In the genomic region with DNA sequence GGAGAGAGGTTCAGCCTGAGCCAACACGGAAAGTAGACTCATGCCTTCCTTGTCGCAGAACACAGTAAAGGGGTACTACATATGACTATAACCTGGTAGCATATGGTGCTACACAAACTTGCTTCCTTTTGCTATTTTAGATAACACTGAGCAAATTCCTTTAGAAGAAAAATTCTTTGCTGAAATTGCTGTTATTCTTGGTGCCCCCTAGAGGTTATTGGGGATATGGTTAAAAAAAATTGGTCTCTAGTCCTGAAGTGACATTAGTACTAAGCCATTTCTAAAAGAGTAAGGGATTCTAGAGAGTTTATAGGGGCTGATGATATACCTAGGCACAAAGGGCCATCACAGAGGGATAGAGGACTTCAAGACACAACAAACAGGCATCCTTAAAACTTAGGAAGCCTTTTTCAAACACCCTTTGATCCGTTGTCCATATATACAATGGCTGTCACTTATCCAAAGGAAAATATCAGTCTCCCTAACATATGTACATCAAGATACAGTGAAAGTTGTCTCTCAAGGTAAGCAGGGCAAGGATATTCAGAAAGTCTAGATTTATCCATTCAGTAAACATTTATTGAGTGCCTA, we compare ENCODE assay signal across 7 cellular contexts. TPM values are rescaled to one million over a fixed set of nuclear protein-coding genes. Genes with fewer than 3 reads are reported as not detected.
DNase-seq lines count a peak whose midpoint lies in the region; ATAC-seq, FAIRE-seq and TF ChIP-seq lines count a peak whose summit lies in the region.

No MANE protein-coding gene starts in this region.

- TF ChIP-seq EP300 in K562 (IDR thresholded peaks at IDR 0.05; ENCODE audit: low read length) = no peak

- H2AFZ ChIP-seq in K562 (ENCODE audit: low read depth, low read length) (no peak overlapping the region), parathyroid adenoma (no peak overlapping the region)

- in situ Hi-C loops in K562 (cut with MboI) = no loop called here

- H3K9me3 Mint-ChIP-seq in natural killer cell treated with Interleukin-12 subunit alpha and Interleukin-12 subunit beta and Interleukin-15 and Interleukin-18, amount 100 ng/mL, for 72 hours = peaks cover 3% of the 10 kb centered on the region

- intact Hi-C loops in K562 (cut with micrococcal nuclease) = loop anchor here (5.0 kb wide), 1 partner anchor 54 kb away; no protein-coding TSS in a partner anchor

- H3K4me2 ChIP-seq in K562 (ENCODE audit: insufficient read depth, low read length) (no peak overlapping the region), parathyroid adenoma (ENCODE audit: low read length) (no peak overlapping the region)

- H3K27me3 ChIP-seq in K562 (ENCODE audit: control insufficient read depth in 2 of 2, insufficient read depth in 2 of 2, low read length in 2 of 2) = no peaks in the 10 kb centered on the region; a peak in 2 of 5 replicates
- no peaks in the 10 kb centered on the region for H3K27me3 ChIP-seq in parathyroid adenoma (ENCODE audit: control insufficient read depth, insufficient read depth, low read length)

- DNase-seq in GM12891 (ENCODE audit: insufficient read length, low spot score) (no peak), K562 (ENCODE audit: extremely low read depth in 1 of 4, low spot score in 3 of 4) (peak in 2 of 4 experiments; percentile 8 to 21)
- no peak for DNase-seq in natural killer cell treated with Interleukin-12 subunit alpha and Interleukin-12 subunit beta and Interleukin-15 and Interleukin-18, amount 100 ng/mL, for 72 hours (ENCODE audit: low spot score)
- DNase-seq in activated CD4-positive, alpha-beta T cell treated with anti-CD3 and anti-CD28 coated beads for 48 hours = no peak
- DNase-seq in stimulated activated CD4-positive, alpha-beta T cell treated with anti-CD3 and anti-CD28 coated beads, Interleukin-4, amount 100 ng/mL, for 4 hours = no peak

- H3K9ac ChIP-seq in K562 (ENCODE audit: insufficient read depth in 1 of 2, low read depth in 2 of 2, low read length in 2 of 2) = no peak overlapping the region
- no peak overlapping the region for H3K9ac ChIP-seq in parathyroid adenoma

- no peaks in the 10 kb centered on the region for H3K4me1 ChIP-seq in K562 (replicated peaks in 1 of 2; ENCODE audit: control insufficient read depth in 2 of 2, insufficient read depth in 2 of 2, low read length in 2 of 2)
- H3K4me1 ChIP-seq in parathyroid adenoma = no peaks in the 10 kb centered on the region

- H3K36me3 Mint-ChIP-seq in natural killer cell treated with Interleukin-12 subunit alpha and Interleukin-12 subunit beta and Interleukin-15 and Interleukin-18, amount 100 ng/mL, for 72 hours = no peaks in the 10 kb centered on the region

- peaks cover 0 to 7% of the 10 kb centered on the region in 2 donors for H3K27me3 Mint-ChIP-seq in natural killer cell treated with Interleukin-12 subunit alpha and Interleukin-12 subunit beta and Interleukin-15 and Interleukin-18, amount 100 ng/mL, for 72 hours

- FAIRE-seq in GM12891 (lab: Jason Lieb, UNC) (peak; percentile 62), K562 (lab: Jason Lieb, UNC) (peak; percentile 15)

- H4K20me1 ChIP-seq in K562 (replicated peaks; ENCODE audit: control insufficient read depth, insufficient read depth, low read length) = no peaks in the 10 kb centered on the region

- TF ChIP-seq CTCF in K562 (IDR thresholded peaks at IDR 0.05 in 2 of 3, conservative IDR thresholded peaks at IDR 0.05 in 1 of 3; ENCODE audit: insufficient read depth in 2 of 3, low read depth in 1 of 3, low read length in 3 of 3) (peak; percentile 9 to 55 (median 43); a peak in 4 of 6 replicates), parathyroid adenoma (IDR thresholded peaks at IDR 0.05) (peak; percentile 55)

- no peaks in the 10 kb centered on the region for H3K4me1 Mint-ChIP-seq in natural killer cell treated with Interleukin-12 subunit alpha and Interleukin-12 subunit beta and Interleukin-15 and Interleukin-18, amount 100 ng/mL, for 72 hours (ENCODE audit: low read depth in 2 of 2)

- no TSS peak for BruUV-seq in K562 (replicated peaks; lab: Mats Ljungman, UMichigan)

- TF ChIP-seq POLR2A in GM12891 (IDR thresholded peaks at IDR 0.05; ENCODE audit: low read depth, low read length) = no peak
- TF ChIP-seq POLR2A in K562 (conservative IDR thresholded peaks at IDR 0.05) = no peak

- POLR2A ChIA-PET in K562 (lab: Yijun Ruan, JAX) = no interaction called here

- H3K79me2 ChIP-seq in K562 (ENCODE audit: control insufficient read depth, insufficient read depth, low read length) = no peaks in the 10 kb centered on the region
- H3K79me2 ChIP-seq in parathyroid adenoma = no peaks in the 10 kb centered on the region

- H3K4me3 ChIP-seq in K562 (no peak overlapping the region), parathyroid adenoma (ENCODE audit: low read depth, low read length) (no peak overlapping the region)

- ATAC-seq in HG03175 (IDR thresholded peaks at IDR 0.05; ENCODE audit: unreplicated experiment) = peak; percentile 58
- peak; percentile 45 for ATAC-seq in K562
- ATAC-seq in natural killer cell treated with Interleukin-12 subunit alpha and Interleukin-12 subunit beta and Interleukin-15 and Interleukin-18, amount 100 ng/mL, for 72 hours = no peak

- H3K9me1 ChIP-seq in K562 (ENCODE audit: control insufficient read depth, insufficient read depth, low read length) = no peaks in the 10 kb centered on the region

- 2% methylated on average over 3 of the region's 3 CpGs for WGBS in K562 (ENCODE audit: insufficient coverage, low coverage, missing lambda C conversion rate)

- H3K27ac ChIP-seq in K562 (ENCODE audit: extremely low read depth, low read depth, low read length) (no peak overlapping the region), parathyroid adenoma (no peak overlapping the region)

- H3K4me3 Mint-ChIP-seq in natural killer cell treated with Interleukin-12 subunit alpha and Interleukin-12 subunit beta and Interleukin-15 and Interleukin-18, amount 100 ng/mL, for 72 hours = no peak overlapping the region

- H3K9me3 ChIP-seq in K562 (replicated peaks; ENCODE audit: control insufficient read depth, insufficient read depth, low read depth, low read length) = no peaks in the 10 kb centered on the region
- H3K9me3 ChIP-seq in parathyroid adenoma (ENCODE audit: control insufficient read depth, low read length) = no peaks in the 10 kb centered on the region

- H3K36me3 ChIP-seq in K562 (ENCODE audit: control insufficient read depth, insufficient read depth, low read length) (no peaks in the 10 kb centered on the region), parathyroid adenoma (ENCODE audit: control insufficient read depth, insufficient read depth, low read length) (no peaks in the 10 kb centered on the region)

- CTCF ChIA-PET in K562 (lab: Yijun Ruan, JAX; ENCODE audit: low intra/inter-chr PET ratio) = interaction anchor here (0.9 kb wide), 1 partner anchor 56 kb away, joined by 4 read pairs; no protein-coding TSS in a partner anchor

- TF ChIP-seq RAD21 in K562 (CRISPR knock-in tag; conservative IDR thresholded peaks at IDR 0.05 in 1 of 2, IDR thresholded peaks at IDR 0.05 in 1 of 2) = peak in 1 of 2 experiments; percentile 28; a peak in 2 of 4 replicates

- no peak overlapping the region for H3K27ac Mint-ChIP-seq in natural killer cell treated with Interleukin-12 subunit alpha and Interleukin-12 subunit beta and Interleukin-15 and Interleukin-18, amount 100 ng/mL, for 72 hours

TF ChIP-seq in GM12891, 5 proteins besides CTCF, POLR2A, EP300 and RAD21 (continues in another document):
- TF ChIP-seq SPI1 (IDR thresholded peaks at IDR 0.05; ENCODE audit: low read depth, low read length) = no peak

TF ChIP-seq in K562, 482 proteins besides CTCF, POLR2A, EP300 and RAD21 (continues in another document):
- no peak for TF ChIP-seq LEF1 (IDR thresholded peaks at IDR 0.05)

RNA-seq across cellular contexts. Expression of a gene that starts 13.9 kb away (rescaled TPM):
- not detected for polyA plus RNA-seq in GM12891 (2012; ENCODE audit: low read depth, missing spikeins)
- not detected in 2 replicates for total RNA-seq in K562 (2011; cell fraction: chromatin; rRNA removed; ENCODE audit: low replicate concordance)
- total RNA-seq in K562 (2011; cell fraction: nucleolus; rRNA removed) = not detected in 2 replicates
- total RNA-seq in K562 (2011; cell fraction: nucleoplasm; rRNA removed) = not detected in 2 replicates
- total RNA-seq in K562 (2014; rRNA removed) = not detected in 2 replicates
- not detected in 2 replicates for total RNA-seq in K562 (2014; rRNA removed; fragmentation: Illumina TruSeq; extraction: Trizol)
- not detected in 2 replicates for total RNA-seq in K562 (2015; rRNA removed; fragmentation: Illumina TruSeq; extraction: Trizol)
- total RNA-seq in K562 (2021) = not detected in 2 replicates
- polyA plus RNA-seq in K562 (2011; rRNA removed) = not detected in 2 replicates
- not detected in 2 replicates for polyA plus RNA-seq in K562 (2011; cell fraction: cytosol; rRNA removed)
- not detected in 2 replicates for polyA plus RNA-seq in K562 (2011; cell fraction: nucleus; rRNA removed)
- polyA plus RNA-seq in K562 (2012) = not detected in 2 replicates
- polyA plus RNA-seq in K562 (2014; fragmentation: Illumina TruSeq; extraction: Trizol) = not detected in 2 replicates
- polyA plus RNA-seq in K562 (2014; fragmentation: Nextera tagmentation; extraction: Ambion mirVana) = not detected
- polyA plus RNA-seq in K562 (2014; rRNA removed) = not detected in 2 replicates
- not detected in 2 replicates for polyA minus RNA-seq in K562 (2011; rRNA and poly(A)+ RNA removed)
- not detected in 2 replicates for polyA minus RNA-seq in K562 (2011; cell fraction: cytosol; rRNA and poly(A)+ RNA removed)
- not detected in 2 replicates for polyA minus RNA-seq in K562 (2011; cell fraction: nucleus; rRNA and poly(A)+ RNA removed)
- total RNA-seq in natural killer cell treated with Interleukin-12 subunit alpha and Interleukin-12 subunit beta and Interleukin-15 and Interleukin-18, amount 100 ng/mL, for 72 hours = not detected

RNA-seq across cellular contexts. Expression of a gene that starts 22.8 kb away (rescaled TPM):
- polyA plus RNA-seq in GM12891 (2012; ENCODE audit: low read depth, missing spikeins) = 5.1 TPM
- 44.5 and 121 TPM in 2 replicates for total RNA-seq in K562 (2011; cell fraction: chromatin; rRNA removed; ENCODE audit: low replicate concordance)
- total RNA-seq in K562 (2011; cell fraction: nucleolus; rRNA removed) = 52.6 and 54.4 TPM in 2 replicates
- 46.5 and 79.3 TPM in 2 replicates for total RNA-seq in K562 (2011; cell fraction: nucleoplasm; rRNA removed)
- 17.7 and 22.6 TPM in 2 replicates for total RNA-seq in K562 (2014; rRNA removed)
- 24.5 and 28.7 TPM in 2 replicates for total RNA-seq in K562 (2014; rRNA removed; fragmentation: Illumina TruSeq; extraction: Trizol)
- 22.9 and 23.7 TPM in 2 replicates for total RNA-seq in K562 (2015; rRNA removed; fragmentation: Illumina TruSeq; extraction: Trizol)
- 14.9 and 15.6 TPM in 2 replicates for total RNA-seq in K562 (2021)
- 14.5 and 20.4 TPM in 2 replicates for polyA plus RNA-seq in K562 (2011; rRNA removed)
- 2.4 and 3.3 TPM in 2 replicates for polyA plus RNA-seq in K562 (2011; cell fraction: cytosol; rRNA removed)
- 27.4 and 48.7 TPM in 2 replicates for polyA plus RNA-seq in K562 (2011; cell fraction: nucleus; rRNA removed)
- 5.2 and 17.4 TPM in 2 replicates for polyA plus RNA-seq in K562 (2012)
- 9.3 and 12.5 TPM in 2 replicates for polyA plus RNA-seq in K562 (2014; fragmentation: Illumina TruSeq; extraction: Trizol)
- polyA plus RNA-seq in K562 (2014; fragmentation: Nextera tagmentation; extraction: Ambion mirVana) = 1 to 10 TPM; 3.5 to 4.0 TPM
- 15.4 and 18.3 TPM in 2 replicates for polyA plus RNA-seq in K562 (2014; rRNA removed)
- polyA minus RNA-seq in K562 (2011; rRNA and poly(A)+ RNA removed) = 37.0 and 38.9 TPM in 2 replicates
- 6.6 and 8.2 TPM in 2 replicates for polyA minus RNA-seq in K562 (2011; cell fraction: cytosol; rRNA and poly(A)+ RNA removed)
- 99.9 and 108 TPM in 2 replicates for polyA minus RNA-seq in K562 (2011; cell fraction: nucleus; rRNA and poly(A)+ RNA removed)
- total RNA-seq in natural killer cell treated with Interleukin-12 subunit alpha and Interleukin-12 subunit beta and Interleukin-15 and Interleukin-18, amount 100 ng/mL, for 72 hours = 1 to 10 TPM; 2.3 to 6.0 TPM

Comparison
In these comparisons a context has a peak if more than half of its experiments do, and no peak if none do; other contexts are left out.
1. ATAC-seq: peak in HG03175 (single experiment) and K562 (single experiment); none in natural killer cell treated with Interleukin-12 subunit alpha and Interleukin-12 subunit beta and Interleukin-15 and Interleukin-18, amount 100 ng/mL, for 72 hours (0 of 2).